Comparison of ENCODE assay signal across 8 cellular contexts in genomic region chr19:10872551-10873107, GRCh38. TPM values are rescaled to one million over a fixed set of nuclear protein-coding genes. Genes with fewer than 3 reads are reported as not detected.
DNase-seq lines count a peak whose midpoint lies in the region; ATAC-seq, FAIRE-seq and TF ChIP-seq lines count a peak whose summit lies in the region.

No MANE protein-coding gene starts in this region.

- H3K4me1 ChIP-seq in astrocyte (ENCODE audit: insufficient read depth, low read length) (peaks cover 12% of the 10 kb centered on the region), mononuclear cell (ENCODE audit: insufficient read depth, low read length) (peaks cover 51% of the 10 kb centered on the region), uterus (peaks cover 0 to 12% of the 10 kb centered on the region in 2 donors)

- intact Hi-C loops in uterus (cut with DNase I; ENCODE audit: low total_unique reads), result no loop called here

- H3K36me3 ChIP-seq in astrocyte (ENCODE audit: insufficient read depth, low read length), result no peaks in the 10 kb centered on the region
- H3K36me3 ChIP-seq in uterus, result no peaks in the 10 kb centered on the region

- ATAC-seq in GM21576 (IDR thresholded peaks at IDR 0.05; ENCODE audit: unreplicated experiment), result no peak

- H3K27ac ChIP-seq in astrocyte (ENCODE audit: low read depth, low read length), result peak overlapping the region; percentile 40
- peak overlapping the region; percentile 84 to 87 for H3K27ac ChIP-seq in uterus

- peak overlapping the region; percentile 92 for H3K9ac ChIP-seq in astrocyte (ENCODE audit: low read length)

- peak overlapping the region; percentile 69 for H3K27ac Mint-ChIP-seq in astrocyte (ENCODE audit: unreplicated experiment)

- H3K9me3 Mint-ChIP-seq in astrocyte (ENCODE audit: unreplicated experiment), result no peaks in the 10 kb centered on the region

- H3K9me3 ChIP-seq in astrocyte (ENCODE audit: insufficient read depth, low read depth, low read length) (no peaks in the 10 kb centered on the region), mononuclear cell (ENCODE audit: low read depth, low read length) (no peaks in the 10 kb centered on the region), uterus (no peaks in the 10 kb centered on the region)

- H3K36me3 Mint-ChIP-seq in astrocyte (ENCODE audit: low read depth, unreplicated experiment), result peaks cover 2% of the 10 kb centered on the region

- FAIRE-seq in astrocyte (lab: Jason Lieb, UNC), result no peak

- peak; percentile 15 for DNase-seq in stimulated activated CD8-positive, alpha-beta memory T cell treated with anti-CD3 and anti-CD28 coated beads, Interleukin-12 subunit alpha, Interleukin-12 subunit beta, amount 100 ng/mL, for 4 hours (ENCODE audit: low read depth)
- no peak for DNase-seq in stimulated activated CD8-positive, alpha-beta memory T cell treated with anti-CD3 and anti-CD28 coated beads, Interleukin-4, amount 100 ng/mL, for 48 hours
- no peak for DNase-seq in astrocyte (ENCODE audit: low read depth)
- no peak for DNase-seq in uterus
- no peak for DNase-seq in retina
- no peak for DNase-seq in hippocampal formation (lab: John Stamatoyannopoulos, UW)

- peak overlapping the region; percentile 74 for H3K4me3 ChIP-seq in astrocyte (ENCODE audit: insufficient read depth, low read depth, low read length)
- H3K4me3 ChIP-seq in mononuclear cell (ENCODE audit: low read length), result peak overlapping the region; percentile 46
- peak overlapping the region; percentile 66 to 87 for H3K4me3 ChIP-seq in uterus

- TF ChIP-seq CTCF in astrocyte (IDR thresholded peaks at IDR 0.05; ENCODE audit: insufficient read depth, low read depth, low read length) (no peak), uterus (IDR thresholded peaks at IDR 0.05) (no peak)

- no peaks in the 10 kb centered on the region for H3K27me3 Mint-ChIP-seq in astrocyte (ENCODE audit: low read depth, unreplicated experiment)

- H3K4me3 Mint-ChIP-seq in astrocyte (ENCODE audit: unreplicated experiment), result peak overlapping the region; percentile 96

- H4K20me1 ChIP-seq in astrocyte (ENCODE audit: insufficient read depth, low read length), result peaks cover 30% of the 10 kb centered on the region

- peaks cover 11% of the 10 kb centered on the region for H3K4me1 Mint-ChIP-seq in astrocyte (ENCODE audit: low read depth, unreplicated experiment)

- no peaks in the 10 kb centered on the region for H3K27me3 ChIP-seq in astrocyte (ENCODE audit: insufficient read depth, low read length)
- H3K27me3 ChIP-seq in mononuclear cell (ENCODE audit: insufficient read depth, low read length), result no peaks in the 10 kb centered on the region
- no peaks in the 10 kb centered on the region for H3K27me3 ChIP-seq in uterus

- TF ChIP-seq POLR2A in uterus (IDR thresholded peaks at IDR 0.05), result no peak

- H3K4me2 ChIP-seq in astrocyte (ENCODE audit: low read length), result peak overlapping the region; percentile 92

- peak overlapping the region; percentile 7 for H2AFZ ChIP-seq in astrocyte (ENCODE audit: low read depth, low read length)

- H3K79me2 ChIP-seq in astrocyte (ENCODE audit: insufficient read depth, low read length), result peaks cover 55% of the 10 kb centered on the region

RNA-seq across cellular contexts. Expression of gene CARM1, which starts 1.3 kb away (rescaled TPM):
- total RNA-seq in astrocyte (62.6 and 62.7 TPM in 2 replicates), mononuclear cell (9.0 TPM), uterus (10 to 100 TPM in 2 of 4 donors, 1 to 10 TPM in 2; 6.4 to 50.4 (median 18.7) TPM)

RNA-seq across cellular contexts. Expression of gene C19orf38, which starts 24.4 kb away (rescaled TPM):
- total RNA-seq in astrocyte (0.23 and 0.58 TPM in 2 replicates), mononuclear cell (71.8 TPM), uterus (10 to 100 TPM in 1 of 4 donors, 1 to 10 TPM in 1, not detected in 2; 2.7 to 25.9 TPM)

RNA-seq across cellular contexts. Expression of gene TMED1, which starts 36.6 kb away (rescaled TPM):
- total RNA-seq in astrocyte, result 27.0 and 29.7 TPM in 2 replicates
- total RNA-seq in mononuclear cell, result 11.4 TPM
- total RNA-seq in uterus, result 10 to 100 TPM in 3 of 4 donors, 1 to 10 TPM in 1; 7.2 to 57.0 (median 27.2) TPM

RNA-seq across cellular contexts. Expression of gene YIPF2, which starts 55.8 kb away (rescaled TPM):
- total RNA-seq in astrocyte, result 69.5 and 76.7 TPM in 2 replicates
- total RNA-seq in mononuclear cell, result 11.9 TPM
- total RNA-seq in uterus, result 100 to 1,000 TPM in 1 of 4 donors, 10 to 100 TPM in 3; 40.5 to 100 (median 71.0) TPM

RNA-seq across cellular contexts. Expression of gene TIMM29, which starts 56.0 kb away (rescaled TPM):
- total RNA-seq in astrocyte, result 28.9 and 31.7 TPM in 2 replicates
- total RNA-seq in mononuclear cell, result 29.3 TPM
- total RNA-seq in uterus, result 10 to 100 TPM in 3 of 4 donors, 1 to 10 TPM in 1; 7.6 to 40.5 (median 28.5) TPM
